Comparison of ENCODE assay signal across 20 cellular contexts in the genomic region with DNA sequence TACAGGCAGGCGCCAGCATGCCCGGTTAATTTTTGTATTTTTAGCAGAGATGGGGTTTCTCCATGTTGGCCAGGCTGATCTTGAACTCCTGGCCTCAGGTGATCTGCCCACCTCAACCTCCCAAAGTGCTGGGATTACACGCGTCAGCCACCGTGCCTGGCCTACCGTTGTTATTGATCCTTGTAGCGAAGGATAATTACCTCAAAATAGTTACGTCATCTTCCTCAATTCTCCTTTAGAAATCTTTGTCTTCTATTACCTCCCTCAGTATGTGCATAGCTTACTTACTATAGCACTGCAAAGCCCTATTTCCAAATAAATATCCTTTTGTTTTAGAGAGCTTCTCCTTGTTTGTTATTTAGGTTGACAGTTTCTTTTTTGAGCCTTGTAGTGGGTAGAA. TPM values are rescaled to one million over a fixed set of nuclear protein-coding genes. Genes with fewer than 3 reads are reported as not detected.
DNase-seq lines count a peak whose midpoint lies in the region; ATAC-seq and TF ChIP-seq lines count a peak whose summit lies in the region.
"Had no signal": no experiment of that assay in that cellular context is flagged by ENCODE, and none has a peak within 500 bp of the region (broad histone marks: within the 10 kb centered on the region; RNA-seq: fewer than 3 reads in every experiment).

No MANE protein-coding gene starts in this region.

- H3K4me1 ChIP-seq in OCI-LY7 (ENCODE audit: insufficient read depth, low read length, poor library complexity, severe bottlenecking) (peaks cover 67% of the 10 kb centered on the region), parathyroid adenoma (peaks cover 21% of the 10 kb centered on the region)

- CTCF ChIA-PET in OCI-LY7 (lab: Charles Lee; ENCODE audit: unreplicated experiment) = no interaction called here

- no peak for ATAC-seq in GM19395 (IDR thresholded peaks at IDR 0.05; ENCODE audit: unreplicated experiment)
- ATAC-seq: HCT116 had no signal

- no peak for TF ChIP-seq CTCF in OCI-LY7 (conservative IDR thresholded peaks at IDR 0.05; ENCODE audit: low read length)
- TF ChIP-seq CTCF in parathyroid adenoma (IDR thresholded peaks at IDR 0.05) = no peak

- H3K27ac ChIP-seq in OCI-LY7 (ENCODE audit: low read depth, low read length, poor library complexity, severe bottlenecking) (peak overlapping the region; percentile 98), parathyroid adenoma (no peak overlapping the region)
- H3K27ac ChIP-seq: HL-60, SJSA1 had no signal

- no peak overlapping the region for H3K4me3 ChIP-seq in OCI-LY7 (ENCODE audit: low read depth, low read length, poor library complexity, severe bottlenecking)
- no peak overlapping the region for H3K4me3 ChIP-seq in parathyroid adenoma (ENCODE audit: low read depth, low read length)
- H3K4me3 ChIP-seq: SJSA1 had no signal

- H3K9me3 ChIP-seq in OCI-LY7 (ENCODE audit: low read length) (peaks cover 17% of the 10 kb centered on the region; the same call in 1 of the 2 replicates), parathyroid adenoma (ENCODE audit: control insufficient read depth, low read length) (no peaks in the 10 kb centered on the region)
- H3K9me3 ChIP-seq: SJSA1 had no signal

- no peaks in the 10 kb centered on the region for H3K9me2 ChIP-seq in OCI-LY7 (ENCODE audit: insufficient read depth, low read length)

- peaks cover 4% of the 10 kb centered on the region; the same call in 1 of the 2 replicates for H3K36me3 ChIP-seq in OCI-LY7 (ENCODE audit: insufficient read depth, low read length)
- H3K36me3 ChIP-seq in parathyroid adenoma (ENCODE audit: control insufficient read depth, insufficient read depth, low read length) = no peaks in the 10 kb centered on the region
- H3K36me3 ChIP-seq: SJSA1 had no signal

- intact Hi-C loops in OCI-LY7 (cut with micrococcal nuclease; ENCODE audit: unreplicated experiment) = no loop called here

- no peaks in the 10 kb centered on the region for H4K20me1 ChIP-seq in OCI-LY7 (ENCODE audit: insufficient read depth, low read length)

- DNase-seq in NCI-H345 treated with DMSO at 0.1 percent for 48 hours (lab: John Stamatoyannopoulos, UW; ENCODE audit: unreplicated experiment) (peak; percentile 44), NCI-H345 (lab: John Stamatoyannopoulos, UW) (no peak), OCI-LY7 (ENCODE audit: low spot score) (no peak), COLO829 (ENCODE audit: low spot score) (no peak), NCI-H2029 treated with DMSO at 0.1 percent for 48 hours (lab: John Stamatoyannopoulos, UW) (no peak)
- DNase-seq: 8988T; ACHN; C1 segment of cervical spinal cord; CD4-positive, alpha-beta memory T cell; DMS 273 treated with DMSO at 0.1 percent for 48 hours; Kasumi-1; NCI-H1436; NCI-H187; NCI-H526 treated with DMSO at 0.1 percent for 48 hours; Right ventricle myocardium superior had no signal

- H3K79me2 ChIP-seq in OCI-LY7 (ENCODE audit: insufficient read depth, low read depth, low read length) = no peaks in the 10 kb centered on the region
- no peaks in the 10 kb centered on the region for H3K79me2 ChIP-seq in parathyroid adenoma

- 0 out of 2 replicates have a peak overlapping the region, but pooled peaks have one; percentile 57 for H3K4me2 ChIP-seq in OCI-LY7 (ENCODE audit: low read length)
- H3K4me2 ChIP-seq in parathyroid adenoma (ENCODE audit: low read length) = no peak overlapping the region

- H2AFZ ChIP-seq in OCI-LY7 (ENCODE audit: low read length) (no peak overlapping the region; the same call in 1 of the 2 replicates), parathyroid adenoma (peak overlapping the region; percentile 82)

- POLR2A ChIA-PET in OCI-LY7 (lab: Charles Lee) = interaction anchor here (1.4 to 1.7 kb wide), 2 partner anchors 9 to 75 kb away, joined by 3 to 9 read pairs; partner anchors contain the start of gene TLE6

- BruUV-seq in OCI-LY7 (replicated peaks; lab: Mats Ljungman, UMichigan) = no TSS peak

- H3K9ac ChIP-seq in parathyroid adenoma = no peak overlapping the region

- H3K27me3 ChIP-seq in parathyroid adenoma (ENCODE audit: control insufficient read depth, insufficient read depth, low read length) = no peaks in the 10 kb centered on the region
- H3K27me3 ChIP-seq: SJSA1 had no signal

RNA-seq across cellular contexts. Expression of gene TLE6, which starts 9.4 kb away (rescaled TPM):
- total RNA-seq in OCI-LY7 (2014; rRNA removed; shearing (Covaris generic)) = 15.9 and 16.4 TPM in 2 replicates
- 21.5 and 23.0 TPM in 2 replicates for total RNA-seq in OCI-LY7 (2022)
- total RNA-seq: CD4-positive, alpha-beta memory T cell had no signal

RNA-seq across cellular contexts. Expression of gene ZNF77, which starts 23.2 kb away (rescaled TPM):
- total RNA-seq in OCI-LY7 (2014; rRNA removed; shearing (Covaris generic)) = 4.8 and 5.4 TPM in 2 replicates
- 6.8 TPM in 2 replicates for total RNA-seq in OCI-LY7 (2022)
